Comparison of ENCODE assay signal across 8 cellular contexts in the genomic region with DNA sequence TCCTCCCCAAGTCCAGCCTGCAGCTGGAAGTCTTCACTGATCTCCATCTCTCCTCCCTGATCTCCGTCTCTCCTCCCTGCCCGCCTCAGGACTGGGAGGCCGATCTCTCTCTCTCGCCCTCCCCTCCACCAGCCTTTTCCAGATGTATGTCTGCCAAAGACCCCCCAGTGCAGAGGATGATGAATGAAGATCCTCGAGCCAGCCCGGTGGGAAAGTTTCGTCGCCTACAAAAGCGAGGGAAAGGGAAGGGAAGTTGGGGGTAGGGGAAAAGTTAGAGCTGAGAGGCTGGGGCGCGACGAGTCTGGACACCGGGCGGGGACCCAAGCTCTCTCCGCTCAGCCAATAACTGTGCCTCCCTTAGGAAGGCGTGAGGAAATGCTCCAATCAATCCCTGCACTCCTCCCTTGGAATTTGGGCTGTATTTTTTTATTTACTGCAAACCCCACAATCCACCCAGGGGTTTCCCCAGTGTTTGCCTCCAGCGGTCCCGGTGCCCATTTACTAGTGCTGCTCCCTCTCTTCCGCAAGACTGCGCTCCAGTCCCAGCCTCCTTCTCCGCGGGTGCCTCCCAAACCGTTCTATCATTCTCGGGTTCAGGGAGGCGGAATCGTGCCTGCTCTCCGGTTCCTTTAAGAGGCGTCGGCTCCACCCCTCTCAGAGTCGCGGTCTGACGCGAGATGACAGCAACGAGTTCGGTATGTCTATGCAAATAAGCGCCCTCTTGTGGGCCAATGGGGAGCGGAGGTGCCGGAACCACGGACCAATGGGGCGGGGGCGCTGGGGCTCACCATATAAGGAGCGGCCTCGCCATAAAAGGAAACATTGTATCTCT. TPM values are rescaled to one million over a fixed set of nuclear protein-coding genes. Genes with fewer than 3 reads are reported as not detected.
DNase-seq lines count a peak whose midpoint lies in the region; ATAC-seq, FAIRE-seq and TF ChIP-seq lines count a peak whose summit lies in the region.

A gene (plus strand): TSS at position 818 of the 832 bp plus-strand sequence. CDS start 388 bp downstream, outside the sequence.

- H2BK20ac ChIP-seq in IMR-90 (ENCODE audit: low read depth, low read length) = peak within 1 kb of the TSS; percentile 14; the same call in 1 of the 2 replicates

- peaks cover 9% of the 10 kb centered on the region for H3K36me3 ChIP-seq in IMR-90 (ENCODE audit: control insufficient read depth, insufficient read depth, low read length)
- no peaks in the 10 kb centered on the region for H3K36me3 ChIP-seq in mucosa of descending colon (ENCODE audit: low read depth)

- H4K5ac ChIP-seq in IMR-90 (ENCODE audit: low read depth, low read length) = peak within 1 kb of the TSS; percentile 67

- ATAC-seq in GM21526 (IDR thresholded peaks at IDR 0.05; ENCODE audit: low FRiP score, unreplicated experiment) = peak; percentile 55
- ATAC-seq in IMR-90 (ENCODE audit: low read depth) = peak; percentile 67
- ATAC-seq in mucosa of descending colon = peak; percentile 81

- dilution Hi-C loops in IMR-90 (cut with HindIII; ENCODE audit: low sequenced_read_pairs, unreplicated experiment) = no loop called here

- H3K4ac ChIP-seq in IMR-90 (ENCODE audit: low read depth, low read length) = peak within 1 kb of the TSS; percentile 100

- TF ChIP-seq POLR2A in IMR-90 (IDR thresholded peaks at IDR 0.05; ENCODE audit: low read depth, low read length) = peak; percentile 56; the same call in 1 of the 2 replicates

- H3K4me3 ChIP-seq in IMR-90 (ENCODE audit: insufficient read depth, low read depth, low read length) (peak within 1 kb of the TSS; percentile 73), mucosa of descending colon (peak within 1 kb of the TSS; percentile 100)

- H2AK5ac ChIP-seq in IMR-90 (ENCODE audit: low read depth, low read length) = peak within 1 kb of the TSS; percentile 100

- peaks cover 12% of the 10 kb centered on the region for H3K4me1 ChIP-seq in IMR-90 (ENCODE audit: control insufficient read depth, insufficient read depth, low read length)
- H3K4me1 ChIP-seq in mucosa of descending colon (ENCODE audit: low read depth) = peaks cover 32% of the 10 kb centered on the region

- no peaks in the 10 kb centered on the region for H3K9me3 ChIP-seq in IMR-90 (ENCODE audit: control insufficient read depth, insufficient read depth, low read length)
- H3K9me3 ChIP-seq in mucosa of descending colon = no peaks in the 10 kb centered on the region

- peak; percentile 93 for DNase-seq in D721Med (ENCODE audit: insufficient read length, low spot score)
- peak; percentile 99 for DNase-seq in IMR-90
- peak; percentile 100 for DNase-seq in OCI-M1 (lab: John Stamatoyannopoulos, UW)
- peak; percentile 99 for DNase-seq in activated T-cell treated with anti-CD3 and anti-CD28 coated beads for 24 hours (ENCODE audit: low read depth)
- DNase-seq in epithelial cell of prostate (ENCODE audit: low read depth, low spot score) = peak; percentile 94
- DNase-seq in mucosa of descending colon = peak; percentile 99 to 100 (median 99)
- peak; percentile 98 for DNase-seq in stimulated activated CD8-positive, alpha-beta memory T cell treated with anti-CD3 and anti-CD28 coated beads, Interleukin-4, amount 100 ng/mL, for 24 hours (ENCODE audit: low read depth)

- H3K14ac ChIP-seq in IMR-90 (replicated peaks; ENCODE audit: low read depth, low read length) = peak within 1 kb of the TSS; percentile 99

- peaks cover 29% of the 10 kb centered on the region for H4K20me1 ChIP-seq in IMR-90 (ENCODE audit: insufficient read depth, low read length)

- H3K56ac ChIP-seq in IMR-90 (ENCODE audit: extremely low read depth, insufficient read depth, low read length) = peak within 1 kb of the TSS; percentile 96

- TF ChIP-seq CTCF in D721Med (IDR thresholded peaks at IDR 0.05; ENCODE audit: insufficient read depth, missing control alignments) (no peak), IMR-90 (conservative IDR thresholded peaks at IDR 0.05; ENCODE audit: low read depth, low read length) (no peak), mucosa of descending colon (IDR thresholded peaks at IDR 0.05) (no peak)

- CTCF ChIA-PET in IMR-90 (lab: Yijun Ruan, JAX) = interaction anchor here (0.5 to 0.8 kb wide), 3 partner anchors 21 to 390 kb away, joined by 3 to 4 read pairs (median 4); no protein-coding TSS in a partner anchor

- H2AK9ac ChIP-seq in IMR-90 (replicated peaks; ENCODE audit: low read depth, low read length, poor library complexity) = peak within 1 kb of the TSS; percentile 99

- H3K4me2 ChIP-seq in IMR-90 (ENCODE audit: low read depth, low read length) = peak within 1 kb of the TSS; percentile 86

- H3K79me1 ChIP-seq in IMR-90 (ENCODE audit: low read depth in 1 of 2, low read length in 2 of 2) = peaks cover 9 to 27% of the 10 kb centered on the region in 2 experiments

- H3K23ac ChIP-seq in IMR-90 (ENCODE audit: low read depth, low read length) = peak within 1 kb of the TSS; percentile 97

- POLR2A ChIA-PET in IMR-90 (lab: Charles Lee; ENCODE audit: unreplicated experiment) = interaction anchor here (0.5 to 0.6 kb wide), 3 partner anchors 111 to 186 kb away, joined by 3 to 14 read pairs (median 3); a partner anchor contains a TSS

- in situ Hi-C loops in IMR-90 (cut with MboI; ENCODE audit: low sequenced_read_pairs) = no loop called here

- WGBS in IMR-90 (ENCODE audit: extremely low coverage in 2 of 2, insufficient read length in 1 of 2), 2 experiments = 0% methylated on average over 10 of the region's 43 CpGs; no CpG with 5 or more reads in 1 of the 2 experiments

- peak within 1 kb of the TSS; percentile 75; the same call in 1 of the 3 replicates for H2BK15ac ChIP-seq in IMR-90 (ENCODE audit: low read depth, low read length)

- no peaks in the 10 kb centered on the region for H3K27me3 ChIP-seq in IMR-90 (ENCODE audit: control insufficient read depth, insufficient read depth, low read length)

- peak within 1 kb of the TSS; percentile 100 for H4K91ac ChIP-seq in IMR-90 (ENCODE audit: insufficient read depth, low read depth, low read length)

- H3K18ac ChIP-seq in IMR-90 (ENCODE audit: low read depth, low read length) = peak within 1 kb of the TSS; percentile 69

- peaks cover 10% of the 10 kb centered on the region for H3K9me1 ChIP-seq in IMR-90 (ENCODE audit: insufficient read depth, low read length)

- FAIRE-seq in D721Med (lab: Jason Lieb, UNC) = no peak

- peak within 1 kb of the TSS; percentile 95 for H2AFZ ChIP-seq in IMR-90 (replicated peaks; ENCODE audit: low read length, poor library complexity)

- no peak; the same call in 1 of the 2 replicates for TF ChIP-seq RAD21 in IMR-90 (IDR thresholded peaks at IDR 0.05; ENCODE audit: low read length)

- H2BK5ac ChIP-seq in IMR-90 (ENCODE audit: low read depth, low read length, poor library complexity, severe bottlenecking) = peak within 1 kb of the TSS; percentile 94

- H3K27ac ChIP-seq in IMR-90 (ENCODE audit: insufficient read depth, low read length) = peak within 1 kb of the TSS; percentile 97
- peak within 1 kb of the TSS; percentile 84 for H3K27ac ChIP-seq in epithelial cell of prostate

- no TSS peak for BruUV-seq in IMR-90 (replicated peaks; lab: Mats Ljungman, UMichigan)

- intact Hi-C loops in IMR-90 (cut with micrococcal nuclease) (no loop called here), mucosa of descending colon (cut with DNase I, micrococcal nuclease) (no loop called here)

- H2BK120ac ChIP-seq in IMR-90 (ENCODE audit: low read depth, low read length) = peak within 1 kb of the TSS; percentile 69; the same call in 1 of the 2 replicates

- peak within 1 kb of the TSS; percentile 86 to 97 for H4K8ac ChIP-seq in IMR-90 (ENCODE audit: low read depth in 2 of 2, low read length in 2 of 2)

- peak within 1 kb of the TSS; percentile 99 for H3K9ac ChIP-seq in IMR-90 (ENCODE audit: low read depth, low read length)

TF ChIP-seq in IMR-90, 13 proteins besides CTCF, POLR2A, EP300 and RAD21:
- TF ChIP-seq, protein P1, sequence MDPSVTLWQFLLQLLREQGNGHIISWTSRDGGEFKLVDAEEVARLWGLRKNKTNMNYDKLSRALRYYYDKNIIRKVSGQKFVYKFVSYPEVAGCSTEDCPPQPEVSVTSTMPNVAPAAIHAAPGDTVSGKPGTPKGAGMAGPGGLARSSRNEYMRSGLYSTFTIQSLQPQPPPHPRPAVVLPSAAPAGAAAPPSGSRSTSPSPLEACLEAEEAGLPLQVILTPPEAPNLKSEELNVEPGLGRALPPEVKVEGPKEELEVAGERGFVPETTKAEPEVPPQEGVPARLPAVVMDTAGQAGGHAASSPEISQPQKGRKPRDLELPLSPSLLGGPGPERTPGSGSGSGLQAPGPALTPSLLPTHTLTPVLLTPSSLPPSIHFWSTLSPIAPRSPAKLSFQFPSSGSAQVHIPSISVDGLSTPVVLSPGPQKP (IDR thresholded peaks at IDR 0.05; ENCODE audit: borderline replicate concordance, low read depth, low read length) = peak; percentile 88
- no peak for TF ChIP-seq MAFK (IDR thresholded peaks at IDR 0.05; ENCODE audit: low read depth, low read length)
- no peak for TF ChIP-seq MXI1 (IDR thresholded peaks at IDR 0.05; ENCODE audit: borderline replicate concordance, low read depth, low read length)
- TF ChIP-seq SMC3 (IDR thresholded peaks at IDR 0.05; ENCODE audit: low read depth, low read length) = no peak
- no peak for TF ChIP-seq RFX5 (IDR thresholded peaks at IDR 0.05; ENCODE audit: low read depth, low read length)
- TF ChIP-seq CEBPB (IDR thresholded peaks at IDR 0.05; ENCODE audit: low read depth, low read length) = no peak
- TF ChIP-seq BHLHE40 (IDR thresholded peaks at IDR 0.05; ENCODE audit: low read depth, low read length) = peak; percentile 46; the same call in 1 of the 2 replicates
- TF ChIP-seq, protein P2, sequence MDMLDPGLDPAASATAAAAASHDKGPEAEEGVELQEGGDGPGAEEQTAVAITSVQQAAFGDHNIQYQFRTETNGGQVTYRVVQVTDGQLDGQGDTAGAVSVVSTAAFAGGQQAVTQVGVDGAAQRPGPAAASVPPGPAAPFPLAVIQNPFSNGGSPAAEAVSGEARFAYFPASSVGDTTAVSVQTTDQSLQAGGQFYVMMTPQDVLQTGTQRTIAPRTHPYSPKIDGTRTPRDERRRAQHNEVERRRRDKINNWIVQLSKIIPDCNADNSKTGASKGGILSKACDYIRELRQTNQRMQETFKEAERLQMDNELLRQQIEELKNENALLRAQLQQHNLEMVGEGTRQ (IDR thresholded peaks at IDR 0.05; ENCODE audit: low read depth, low read length) = peak; percentile 26; the same call in 1 of the 2 replicates
- TF ChIP-seq FOS (IDR thresholded peaks at IDR 0.05; ENCODE audit: low read depth, low read length) = no peak
- TF ChIP-seq RCOR1 (IDR thresholded peaks at IDR 0.05; ENCODE audit: insufficient replicate concordance, low read length) = no peak
- TF ChIP-seq NFE2L2 (IDR thresholded peaks at IDR 0.05; ENCODE audit: low read depth, low read length) = no peak
- TF ChIP-seq MAZ (IDR thresholded peaks at IDR 0.05; ENCODE audit: borderline replicate concordance, low read depth, low read length) = no peak
TF ChIP-seq in IMR-90: peak in this region for 3.

RNA-seq across cellular contexts. Expression of the gene that starts here (rescaled TPM):
- 20.6 TPM in 2 replicates for total RNA-seq in IMR-90 (2012; rRNA removed)
- polyA plus RNA-seq in IMR-90 (2012; rRNA removed) = 56.3 and 69.1 TPM in 2 replicates
- polyA plus RNA-seq in IMR-90 (2012; cell fraction: cytosol; rRNA removed) = 36.9 and 62.2 TPM in 2 replicates
- polyA plus RNA-seq in IMR-90 (2012; cell fraction: nucleus; rRNA removed; ENCODE audit: low replicate concordance) = 71.8 and 84.9 TPM in 2 replicates
- 10 to 100 TPM; 19.5 to 87.1 (median 26.3) TPM for total RNA-seq in mucosa of descending colon

Comparison
In these comparisons a context has a peak if more than half of its experiments do, and no peak if none do; other contexts are left out.
1. Peak in every context shown above with its lines: DNase-seq, ATAC-seq, H3K4me3 ChIP-seq and H3K27ac ChIP-seq.